In the genomic region with DNA sequence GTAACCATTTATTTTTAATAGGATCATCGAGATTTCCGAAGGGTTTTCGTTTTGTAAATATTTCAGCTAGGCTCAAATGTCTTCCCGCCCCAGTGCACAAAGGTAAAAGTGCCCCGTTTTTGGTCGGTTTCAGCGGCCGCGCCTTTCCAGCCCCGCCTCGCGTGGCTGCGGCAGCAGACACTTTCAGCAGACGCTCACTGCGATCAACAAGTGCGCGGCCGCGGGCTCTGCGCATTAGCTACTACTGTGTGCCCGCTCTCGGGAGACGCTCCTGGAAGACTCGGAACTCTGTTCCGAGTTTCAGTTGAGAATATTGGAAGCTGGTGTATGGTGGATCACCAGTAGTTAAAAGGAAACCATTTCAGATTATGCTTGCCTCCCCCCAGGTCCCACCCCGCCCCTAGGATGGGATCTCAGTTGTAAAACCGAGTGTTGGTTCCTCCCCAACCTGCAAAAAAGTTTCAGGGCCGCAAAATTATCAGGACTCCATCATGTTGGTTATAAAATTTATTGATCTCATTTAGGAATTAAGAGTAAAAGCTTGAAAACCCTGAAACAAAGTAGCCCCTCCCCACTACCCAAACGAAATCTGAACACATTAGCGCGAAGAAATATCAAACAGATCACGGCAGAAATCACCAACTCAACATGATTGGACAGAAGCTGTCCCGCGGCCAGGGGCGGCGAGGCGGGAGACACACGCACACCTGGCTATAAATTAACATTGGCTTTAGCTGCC, we compare ENCODE assay signal across 14 cellular contexts. TPM values are rescaled to one million over a fixed set of nuclear protein-coding genes. Genes with fewer than 3 reads are reported as not detected.
DNase-seq lines count a peak whose midpoint lies in the region; ATAC-seq, FAIRE-seq and TF ChIP-seq lines count a peak whose summit lies in the region.
"Had no signal": no experiment of that assay in that cellular context is flagged by ENCODE, and none has a peak within 500 bp of the region (broad histone marks: within the 10 kb centered on the region; RNA-seq: fewer than 3 reads in every experiment).

No MANE protein-coding gene starts in this region.

- peaks cover 30% of the 10 kb centered on the region for H3K4me1 ChIP-seq in HUES6 (ENCODE audit: control insufficient read depth, insufficient read depth, low read length)
- no peaks in the 10 kb centered on the region for H3K4me1 ChIP-seq in endodermal cell (ENCODE audit: control insufficient read depth, insufficient read depth, low read length)
- H3K4me1 ChIP-seq in lower lobe of right lung: no peaks in the 10 kb centered on the region

- H3K27ac Mint-ChIP-seq in endodermal cell (no peak overlapping the region), nephron progenitor cell (no peak overlapping the region)

- H3K9me3 Mint-ChIP-seq in endodermal cell: no peaks in the 10 kb centered on the region
- peaks cover 18% of the 10 kb centered on the region for H3K9me3 Mint-ChIP-seq in nephron progenitor cell
- H3K9me3 Mint-ChIP-seq: central memory CD8-positive, alpha-beta T cell had no signal

- peak overlapping the region; percentile 56 for H3K9ac ChIP-seq in HUES6 (ENCODE audit: low read length)
- no peak overlapping the region for H3K9ac ChIP-seq in endodermal cell (ENCODE audit: extremely low read depth, low read length, poor library complexity, severe bottlenecking)

- H3K4me1 Mint-ChIP-seq in endodermal cell (peaks cover 49% of the 10 kb centered on the region), nephron progenitor cell (peaks cover 45% of the 10 kb centered on the region)
- H3K4me1 Mint-ChIP-seq: central memory CD8-positive, alpha-beta T cell had no signal

- no peak for TF ChIP-seq POLR2A in GM12891 (IDR thresholded peaks at IDR 0.05; ENCODE audit: low read depth, low read length)

- H3K36me3 Mint-ChIP-seq in endodermal cell (ENCODE audit: low read depth) (no peaks in the 10 kb centered on the region), nephron progenitor cell (ENCODE audit: low read depth) (no peaks in the 10 kb centered on the region)

- H3K9me3 ChIP-seq in HUES6 (ENCODE audit: control insufficient read depth, insufficient read depth, low read depth, low read length) (no peaks in the 10 kb centered on the region), endodermal cell (ENCODE audit: control insufficient read depth, low read length) (no peaks in the 10 kb centered on the region), lower lobe of right lung (no peaks in the 10 kb centered on the region)

- H3K4me3 ChIP-seq in HUES6 (ENCODE audit: low read depth, low read length): peak overlapping the region; percentile 69
- peak overlapping the region; percentile 73 for H3K4me3 ChIP-seq in endodermal cell (ENCODE audit: low read length)
- H3K4me3 ChIP-seq in lower lobe of right lung: no peak overlapping the region
- H3K4me3 ChIP-seq: K562 had no signal

- H3K27ac ChIP-seq in HUES6 (ENCODE audit: low read depth, low read length) (no peak overlapping the region), endodermal cell (ENCODE audit: low read depth, low read length) (no peak overlapping the region), lower lobe of right lung (no peak overlapping the region)

- H3K27me3 Mint-ChIP-seq in endodermal cell (ENCODE audit: insufficient read depth): peaks cover 96% of the 10 kb centered on the region
- peaks cover 94% of the 10 kb centered on the region for H3K27me3 Mint-ChIP-seq in nephron progenitor cell (ENCODE audit: low read depth, poor library complexity)

- H3K4me3 Mint-ChIP-seq in endodermal cell (peak overlapping the region; percentile 61), nephron progenitor cell (peak overlapping the region; percentile 70)
- H3K4me3 Mint-ChIP-seq: central memory CD8-positive, alpha-beta T cell had no signal

- no peaks in the 10 kb centered on the region for H3K36me3 ChIP-seq in HUES6 (ENCODE audit: control insufficient read depth, insufficient read depth, low read length)
- no peaks in the 10 kb centered on the region for H3K36me3 ChIP-seq in endodermal cell (ENCODE audit: control insufficient read depth, insufficient read depth, low read length)
- no peaks in the 10 kb centered on the region for H3K36me3 ChIP-seq in lower lobe of right lung

- TF ChIP-seq CTCF in endodermal cell (conservative IDR thresholded peaks at IDR 0.05): no peak
- no peak for TF ChIP-seq CTCF in nephron progenitor cell (IDR thresholded peaks at IDR 0.05)
- no peak for TF ChIP-seq CTCF in lower lobe of right lung (IDR thresholded peaks at IDR 0.05)

- H3K27me3 ChIP-seq in HUES6 (ENCODE audit: control insufficient read depth, insufficient read depth, low read length) (peaks cover 99% of the 10 kb centered on the region), endodermal cell (ENCODE audit: control insufficient read depth, insufficient read depth, low read length, poor library complexity, severe bottlenecking) (peaks cover 95% of the 10 kb centered on the region), lower lobe of right lung (ENCODE audit: low read depth) (peaks cover 53% of the 10 kb centered on the region)

- DNase-seq in DMS53 (lab: John Stamatoyannopoulos, UW) (peak; percentile 69), endodermal cell (peak; percentile 51), nephron progenitor cell (no peak), SIG-M5 (lab: John Stamatoyannopoulos, UW) (no peak), RPMI8226 (no peak), GM12891 (ENCODE audit: insufficient read length, low spot score) (no peak), lower lobe of right lung (no peak)
- DNase-seq: activated CD4-positive, CD25-positive, alpha-beta regulatory T cell; left colon; NK-92 treated with Interleukin-12 subunit alpha and Interleukin-12 subunit beta, amount 100 ng/mL, for 24 hours had no signal

- WGBS in endodermal cell (ENCODE audit: insufficient coverage in 1 of 2, insufficient read length in 1 of 2), 2 experiments: 0 to 10% methylated on average over 2 to 37 of the region's 38 CpGs

- no peak for ATAC-seq in lower lobe of right lung
- ATAC-seq: K562 had no signal

- intact Hi-C loops in lower lobe of right lung (cut with DNase I): no loop called here

- FAIRE-seq in GM12891 (lab: Jason Lieb, UNC): no peak
- FAIRE-seq: G401.6, K562 had no signal

TF ChIP-seq in GM12891, 5 proteins besides CTCF, POLR2A, EP300 and RAD21:
- TF ChIP-seq TAF1 (IDR thresholded peaks at IDR 0.05; ENCODE audit: low read depth, low read length) (no peak), POLR2AphosphoS5 (IDR thresholded peaks at IDR 0.05; ENCODE audit: low read depth, low read length) (no peak), POU2F2 (IDR thresholded peaks at IDR 0.05; ENCODE audit: low read depth, low read length) (no peak), SPI1 (IDR thresholded peaks at IDR 0.05; ENCODE audit: low read depth, low read length) (no peak), PAX5 (IDR thresholded peaks at IDR 0.05; ENCODE audit: insufficient read depth, low read length, severe bottlenecking) (no peak)

RNA-seq across cellular contexts. Expression of a gene that starts 2.2 kb away (rescaled TPM):
- total RNA-seq in endodermal cell: 1 to 10 TPM in 1 of 2 donors, under 1 TPM in 1; 0.27 to 2.0 TPM
- 29.3 TPM for polyA plus RNA-seq in endodermal cell (2013, experiment 1 of 2)
- polyA plus RNA-seq in endodermal cell (2013, experiment 2 of 2): 18.7 TPM
- polyA plus RNA-seq in GM12891 (2012; ENCODE audit: low read depth, missing spikeins): not detected
- total RNA-seq in lower lobe of right lung: not detected
- total RNA-seq: K562, left colon had no signal
- polyA plus RNA-seq: K562 had no signal

Comparison
In these comparisons a context has a peak if more than half of its experiments do, and no peak if none do; other contexts are left out.
1. DNase-seq: peak in DMS53 (single experiment) and endodermal cell (single experiment); none in nephron progenitor cell (single experiment), SIG-M5 (single experiment), RPMI8226 (single experiment), GM12891 (single experiment) and lower lobe of right lung (single experiment).